7 cellular contexts compared by ENCODE assay signal in the genomic region with DNA sequence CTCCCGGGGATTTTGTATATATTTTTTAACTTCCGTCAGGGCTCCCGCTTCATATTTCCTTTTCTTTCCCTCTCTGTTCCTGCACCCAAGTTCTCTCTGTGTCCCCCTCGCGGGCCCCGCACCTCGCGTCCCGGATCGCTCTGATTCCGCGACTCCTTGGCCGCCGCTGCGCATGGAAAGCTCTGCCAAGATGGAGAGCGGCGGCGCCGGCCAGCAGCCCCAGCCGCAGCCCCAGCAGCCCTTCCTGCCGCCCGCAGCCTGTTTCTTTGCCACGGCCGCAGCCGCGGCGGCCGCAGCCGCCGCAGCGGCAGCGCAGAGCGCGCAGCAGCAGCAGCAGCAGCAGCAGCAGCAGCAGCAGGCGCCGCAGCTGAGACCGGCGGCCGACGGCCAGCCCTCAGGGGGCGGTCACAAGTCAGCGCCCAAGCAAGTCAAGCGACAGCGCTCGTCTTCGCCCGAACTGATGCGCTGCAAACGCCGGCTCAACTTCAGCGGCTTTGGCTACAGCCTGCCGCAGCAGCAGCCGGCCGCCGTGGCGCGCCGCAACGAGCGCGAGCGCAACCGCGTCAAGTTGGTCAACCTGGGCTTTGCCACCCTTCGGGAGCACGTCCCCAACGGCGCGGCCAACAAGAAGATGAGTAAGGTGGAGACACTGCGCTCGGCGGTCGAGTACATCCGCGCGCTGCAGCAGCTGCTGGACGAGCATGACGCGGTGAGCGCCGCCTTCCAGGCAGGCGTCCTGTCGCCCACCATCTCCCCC. TPM values are rescaled to one million over a fixed set of nuclear protein-coding genes. Genes with fewer than 3 reads are reported as not detected.
DNase-seq lines count a peak whose midpoint lies in the region; ATAC-seq and TF ChIP-seq lines count a peak whose summit lies in the region.

No MANE protein-coding gene starts in this region.

- peaks cover 0 to 12% (median 5%) of the 10 kb centered on the region in 3 donors for H3K9me3 Mint-ChIP-seq in IgD-negative memory B cell

- H3K4me1 ChIP-seq in mesendoderm (ENCODE audit: control insufficient read depth, low read depth, low read length): peaks cover 4% of the 10 kb centered on the region

- no peak overlapping the region for H2BK120ac ChIP-seq in mesendoderm (ENCODE audit: low read depth, low read length)

- peaks cover 1% of the 10 kb centered on the region for H3K36me3 Mint-ChIP-seq in IgD-negative memory B cell

- no peak overlapping the region for H3K18ac ChIP-seq in mesendoderm (ENCODE audit: low read length)

- H3K4me3 ChIP-seq in GM06990 (replicated peaks; ENCODE audit: low read depth, low read length): peak overlapping the region; percentile 65
- no peak overlapping the region for H3K4me3 ChIP-seq in mesendoderm (ENCODE audit: low read length)

- H2BK15ac ChIP-seq in mesendoderm (replicated peaks; ENCODE audit: low read depth): no peak overlapping the region

- no peak overlapping the region for H3K4ac ChIP-seq in mesendoderm (ENCODE audit: low read depth, low read length)

- H3K27ac ChIP-seq in caudate nucleus (ENCODE audit: low read depth, low read length) (peak overlapping the region; percentile 18), mesendoderm (ENCODE audit: low read depth, low read length) (no peak overlapping the region)

- peaks cover 76% of the 10 kb centered on the region for H3K27me3 Mint-ChIP-seq in IgD-negative memory B cell

- H2AK5ac ChIP-seq in mesendoderm (ENCODE audit: low read length): no peak overlapping the region

- peak overlapping the region; percentile 57 for H3K4me2 ChIP-seq in mesendoderm (ENCODE audit: low read length)

- peaks cover 2% of the 10 kb centered on the region; the same call in 1 of the 2 replicates for H3K27me3 ChIP-seq in GM06990 (replicated peaks; ENCODE audit: control insufficient read depth, insufficient read depth, low read length)
- H3K27me3 ChIP-seq in mesendoderm (ENCODE audit: insufficient read depth, low read length, poor library complexity): peaks cover 85% of the 10 kb centered on the region

- H3K79me1 ChIP-seq in mesendoderm (ENCODE audit: low read length): no peaks in the 10 kb centered on the region

- no peaks in the 10 kb centered on the region for H3K79me2 ChIP-seq in mesendoderm (ENCODE audit: control insufficient read depth, insufficient read depth, low read length)

- no peak overlapping the region for H4K8ac ChIP-seq in mesendoderm (ENCODE audit: low read depth, low read length)

- WGBS in mesendoderm (ENCODE audit: extremely low coverage, insufficient coverage, low lambda C conversion rate): no CpG with 5 or more reads among the region's 83 CpGs

- ATAC-seq in GM19467 (IDR thresholded peaks at IDR 0.05; ENCODE audit: unreplicated experiment): peak; percentile 46

- no peak overlapping the region for H3K56ac ChIP-seq in mesendoderm (ENCODE audit: low read length)

- peak overlapping the region; percentile 82 to 94 (median 90) for H3K4me3 Mint-ChIP-seq in IgD-negative memory B cell

- peaks cover 15 to 25% (median 18%) of the 10 kb centered on the region in 3 donors for H3K4me1 Mint-ChIP-seq in IgD-negative memory B cell

- no peak overlapping the region for H3K23ac ChIP-seq in mesendoderm (ENCODE audit: low read length)

- H3K36me3 ChIP-seq in GM06990 (ENCODE audit: control insufficient read depth, insufficient read depth, low read length) (no peaks in the 10 kb centered on the region), mesendoderm (ENCODE audit: control insufficient read depth, insufficient read depth, low read length) (no peaks in the 10 kb centered on the region)

- H3K9ac ChIP-seq in mesendoderm (ENCODE audit: low read length): no peak overlapping the region

- DNase-seq in GM06990 (ENCODE audit: extremely low read depth, insufficient read length) (peak; percentile 86), caudate nucleus (lab: John Stamatoyannopoulos, UW) (peak in 15 of 61 donors; percentile 13 to 60 (median 39)), mesendoderm (peak; percentile 90), MV-4-11 (lab: John Stamatoyannopoulos, UW) (no peak), DMS79 treated with DMSO at 0.1 percent for 48 hours (lab: John Stamatoyannopoulos, UW) (no peak)

- peak overlapping the region; percentile 14 to 84 (median 80) for H3K27ac Mint-ChIP-seq in IgD-negative memory B cell

- TF ChIP-seq CTCF in GM06990 (IDR thresholded peaks at IDR 0.05; ENCODE audit: insufficient read depth, low read length, poor library complexity, severe bottlenecking): no peak

- H4K5ac ChIP-seq in mesendoderm (ENCODE audit: low read length): no peak overlapping the region

- H2BK5ac ChIP-seq in mesendoderm (ENCODE audit: low read length): no peak overlapping the region

RNA-seq across cellular contexts. Expression of a gene that starts 0.8 kb away (rescaled TPM):
- polyA plus RNA-seq in IgD-negative memory B cell: not detected
- polyA plus RNA-seq in mesendoderm (2013, experiment 1 of 2): 0.01 TPM
- 0.01 TPM for polyA plus RNA-seq in mesendoderm (2013, experiment 2 of 2)

RNA-seq across cellular contexts. Expression of a gene that starts 41.2 kb away (rescaled TPM):
- not detected for polyA plus RNA-seq in IgD-negative memory B cell
- polyA plus RNA-seq in mesendoderm (2013, experiment 1 of 2): 0.84 TPM
- polyA plus RNA-seq in mesendoderm (2013, experiment 2 of 2): 1.3 TPM

Comparison
In these comparisons a context has a peak if more than half of its experiments do, and no peak if none do; other contexts are left out.
1. DNase-seq: peak in GM06990 (single experiment) and mesendoderm (single experiment); none in MV-4-11 (single experiment) and DMS79 treated with DMSO at 0.1 percent for 48 hours (single experiment).